Comparison of ENCODE assay signal across 8 cellular contexts in the genomic region with DNA sequence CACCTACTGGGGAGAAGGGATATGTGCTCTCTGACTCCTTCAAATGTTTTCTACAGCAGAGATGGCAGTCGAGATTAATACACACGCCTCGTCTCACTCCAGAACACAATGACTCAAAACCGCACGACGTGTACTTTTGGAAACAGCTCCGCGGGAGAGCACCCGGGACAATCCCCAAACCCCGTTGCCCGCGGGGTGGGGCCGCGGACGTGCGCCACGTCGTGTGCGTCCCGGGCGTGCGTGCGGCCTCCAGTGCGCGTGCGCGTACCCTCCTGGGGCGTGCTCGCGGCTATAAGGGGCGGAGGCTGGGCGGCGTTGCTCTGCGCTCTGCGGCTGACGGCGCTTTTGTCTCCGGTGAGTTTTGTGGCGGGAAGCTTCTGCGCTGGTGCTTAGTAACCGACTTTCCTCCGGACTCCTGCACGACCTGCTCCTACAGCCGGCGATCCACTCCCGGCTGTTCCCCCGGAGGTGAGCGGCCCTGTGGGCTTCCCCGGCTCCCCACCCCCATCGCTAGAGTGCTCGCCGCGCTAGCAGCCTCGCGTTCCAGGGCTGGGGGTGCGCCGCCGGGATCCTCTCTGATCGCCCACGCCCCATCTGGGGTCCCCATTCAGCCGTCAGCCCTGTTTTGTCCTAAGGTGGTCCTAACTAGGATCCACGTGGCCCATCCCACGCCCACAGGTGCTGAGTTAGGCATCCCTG. TPM values are rescaled to one million over a fixed set of nuclear protein-coding genes. Genes with fewer than 3 reads are reported as not detected.
DNase-seq lines count a peak whose midpoint lies in the region; ATAC-seq, FAIRE-seq and TF ChIP-seq lines count a peak whose summit lies in the region.

A gene with protein sequence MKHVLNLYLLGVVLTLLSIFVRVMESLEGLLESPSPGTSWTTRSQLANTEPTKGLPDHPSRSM (plus strand): TSS at position 323 of the 699 bp plus-strand sequence. CDS start 1,391 bp downstream, outside the sequence.

- DNase-seq in GM12891 (ENCODE audit: insufficient read length, low spot score) = peak; percentile 89
- DNase-seq in NCI-H1417 treated with DMSO at 0.1 percent for 48 hours (lab: John Stamatoyannopoulos, UW) = peak; percentile 84
- peak; percentile 59 to 84 for DNase-seq in SW 1271 (lab: John Stamatoyannopoulos, UW)
- peak; percentile 96 for DNase-seq in activated naive CD8-positive, alpha-beta T cell treated with anti-CD3 and anti-CD28 coated beads, Interleukin-2, amount 50 U/mL, for 24 hours
- peak; percentile 91 to 99 for DNase-seq in cardiac muscle cell (ENCODE audit: low read depth in 1 of 2, low spot score in 1 of 2)
- peak; percentile 93 to 97 for DNase-seq in tibial artery

- H3K4me3 Mint-ChIP-seq in activated naive CD8-positive, alpha-beta T cell treated with anti-CD3 and anti-CD28 coated beads, Interleukin-2, amount 50 U/mL, for 24 hours = peak within 1 kb of the TSS; percentile 96

- H3K27me3 Mint-ChIP-seq in activated naive CD8-positive, alpha-beta T cell treated with anti-CD3 and anti-CD28 coated beads, Interleukin-2, amount 50 U/mL, for 24 hours = peaks cover 11% of the 10 kb centered on the region

- H3K27ac ChIP-seq in cardiac muscle cell = peak within 1 kb of the TSS; percentile 79
- peak within 1 kb of the TSS; percentile 77 for H3K27ac ChIP-seq in parathyroid adenoma
- peak within 1 kb of the TSS; percentile 87 to 92 for H3K27ac ChIP-seq in tibial artery

- H2AFZ ChIP-seq in parathyroid adenoma = peak within 1 kb of the TSS; percentile 96

- no peak within 1 kb of the TSS for H3K9ac ChIP-seq in parathyroid adenoma

- TF ChIP-seq CTCF in cardiac muscle cell (IDR thresholded peaks at IDR 0.05; ENCODE audit: low read depth, low read length) (no peak), parathyroid adenoma (IDR thresholded peaks at IDR 0.05) (no peak), tibial artery (IDR thresholded peaks at IDR 0.05) (no peak)

- peak; percentile 90 for ATAC-seq in HG02798 (IDR thresholded peaks at IDR 0.05; ENCODE audit: poor library complexity, unreplicated experiment)
- peak; percentile 72 for ATAC-seq in activated naive CD8-positive, alpha-beta T cell treated with anti-CD3 and anti-CD28 coated beads, Interleukin-2, amount 50 U/mL, for 24 hours

- H3K36me3 Mint-ChIP-seq in activated naive CD8-positive, alpha-beta T cell treated with anti-CD3 and anti-CD28 coated beads, Interleukin-2, amount 50 U/mL, for 24 hours (ENCODE audit: low read depth) = peaks cover 38% of the 10 kb centered on the region

- intact Hi-C loops in tibial artery (cut with DNase I; ENCODE audit: low total_unique reads) = loop anchor here (5.0 kb wide), 1 partner anchor 43 kb away; no protein-coding TSS in a partner anchor

- no peaks in the 10 kb centered on the region for H3K27me3 ChIP-seq in cardiac muscle cell
- no peaks in the 10 kb centered on the region for H3K27me3 ChIP-seq in parathyroid adenoma (ENCODE audit: control insufficient read depth, insufficient read depth, low read length)
- H3K27me3 ChIP-seq in tibial artery = no peaks in the 10 kb centered on the region

- H3K9me3 ChIP-seq in cardiac muscle cell (ENCODE audit: low read depth) (no peaks in the 10 kb centered on the region), parathyroid adenoma (ENCODE audit: control insufficient read depth, low read length) (no peaks in the 10 kb centered on the region), tibial artery (no peaks in the 10 kb centered on the region)

- TF ChIP-seq POLR2A in GM12891 (IDR thresholded peaks at IDR 0.05; ENCODE audit: low read depth, low read length) = peak; percentile 69

- peaks cover 78% of the 10 kb centered on the region for H3K4me1 Mint-ChIP-seq in activated naive CD8-positive, alpha-beta T cell treated with anti-CD3 and anti-CD28 coated beads, Interleukin-2, amount 50 U/mL, for 24 hours

- H3K36me3 ChIP-seq in cardiac muscle cell (no peaks in the 10 kb centered on the region), parathyroid adenoma (ENCODE audit: control insufficient read depth, insufficient read depth, low read length) (no peaks in the 10 kb centered on the region), tibial artery (no peaks in the 10 kb centered on the region)

- H3K79me2 ChIP-seq in parathyroid adenoma = no peaks in the 10 kb centered on the region

- peak within 1 kb of the TSS; percentile 97 for H3K27ac Mint-ChIP-seq in activated naive CD8-positive, alpha-beta T cell treated with anti-CD3 and anti-CD28 coated beads, Interleukin-2, amount 50 U/mL, for 24 hours

- H3K4me2 ChIP-seq in parathyroid adenoma (ENCODE audit: low read length) = peak within 1 kb of the TSS; percentile 97

- peaks cover 4% of the 10 kb centered on the region for H3K9me3 Mint-ChIP-seq in activated naive CD8-positive, alpha-beta T cell treated with anti-CD3 and anti-CD28 coated beads, Interleukin-2, amount 50 U/mL, for 24 hours

- H3K4me1 ChIP-seq in cardiac muscle cell (ENCODE audit: low read depth) (peaks cover 27% of the 10 kb centered on the region), parathyroid adenoma (peaks cover 4% of the 10 kb centered on the region), tibial artery (peaks cover 0 to 46% (median 42%) of the 10 kb centered on the region in 4 donors)

- FAIRE-seq in GM12891 (lab: Jason Lieb, UNC) = peak; percentile 98

- peak within 1 kb of the TSS; percentile 59 for H3K4me3 ChIP-seq in cardiac muscle cell
- peak within 1 kb of the TSS; percentile 70 for H3K4me3 ChIP-seq in parathyroid adenoma (ENCODE audit: low read depth, low read length)
- H3K4me3 ChIP-seq in tibial artery = peak within 1 kb of the TSS; percentile 65 to 85

TF ChIP-seq in GM12891, 5 proteins besides CTCF, POLR2A, EP300 and RAD21:
- TF ChIP-seq TAF1 (IDR thresholded peaks at IDR 0.05; ENCODE audit: low read depth, low read length) (peak; percentile 56; the same call in 1 of the 2 replicates), POLR2AphosphoS5 (IDR thresholded peaks at IDR 0.05; ENCODE audit: low read depth, low read length) (peak; percentile 73; the same call in 1 of the 2 replicates), POU2F2 (IDR thresholded peaks at IDR 0.05; ENCODE audit: low read depth, low read length) (no peak), PAX5 (IDR thresholded peaks at IDR 0.05; ENCODE audit: insufficient read depth, low read length, severe bottlenecking) (peak; percentile 76), SPI1 (IDR thresholded peaks at IDR 0.05; ENCODE audit: low read depth, low read length) (no peak)

RNA-seq across cellular contexts. Expression of the gene that starts here (rescaled TPM):
- 26.3 TPM for polyA plus RNA-seq in GM12891 (2012; ENCODE audit: low read depth, missing spikeins)
- 16.2 and 27.5 TPM in 2 replicates for total RNA-seq in cardiac muscle cell
- 48.7 and 56.0 TPM in 2 replicates for polyA plus RNA-seq in cardiac muscle cell

Comparison
In these comparisons a context has a peak if more than half of its experiments do, and no peak if none do; other contexts are left out.
1. Peak in every context shown above with its lines: DNase-seq, ATAC-seq, H3K4me3 ChIP-seq and H3K27ac ChIP-seq.